Comparison of ENCODE assay signal across 24 cellular contexts in the genomic region with DNA sequence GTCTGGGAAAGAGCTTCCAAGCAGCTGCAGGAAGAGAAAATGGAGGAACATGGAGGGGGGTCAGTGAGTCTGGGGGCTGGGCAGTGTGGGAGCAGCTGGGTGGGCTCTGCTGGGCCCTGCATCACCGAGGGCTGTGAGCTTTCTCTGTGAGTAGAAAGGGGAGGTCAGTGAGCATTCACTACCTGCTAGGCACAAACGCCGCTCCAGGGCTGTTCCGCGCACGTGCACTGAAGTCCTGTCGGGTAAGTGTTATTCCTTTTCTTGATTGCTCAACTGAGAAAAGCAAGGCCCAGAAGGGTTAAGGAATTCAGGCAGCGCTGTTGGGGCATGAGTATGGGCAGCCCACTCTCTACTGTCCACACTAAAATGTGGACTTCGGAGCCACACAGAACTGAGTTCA. TPM values are rescaled to one million over a fixed set of nuclear protein-coding genes. Genes with fewer than 3 reads are reported as not detected.
DNase-seq lines count a peak whose midpoint lies in the region; ATAC-seq and TF ChIP-seq lines count a peak whose summit lies in the region.
"Had no signal": no experiment of that assay in that cellular context is flagged by ENCODE, and none has a peak within 500 bp of the region (broad histone marks: within the 10 kb centered on the region; RNA-seq: fewer than 3 reads in every experiment).

No MANE protein-coding gene starts in this region.

- no peak overlapping the region for H3K27ac ChIP-seq in CD4-positive, alpha-beta T cell (ENCODE audit: low read depth, low read length)
- H3K27ac ChIP-seq: A549; BLaER1 treated with 17β-estradiol and CSF1 and Interleukin-3, amounts not matched to agents 10 nM and 100 nM; GM23248 had no signal

- H3K9me3 ChIP-seq in CD4-positive, alpha-beta T cell (ENCODE audit: control insufficient read depth, low read length): no peaks in the 10 kb centered on the region
- H3K9me3 ChIP-seq: A549; BE2C; BLaER1 treated with 17β-estradiol and CSF1 and Interleukin-3, amounts not matched to agents 10 nM and 100 nM had no signal

- no peak for TF ChIP-seq CTCF in glutamatergic neuron (IDR thresholded peaks at IDR 0.05; ENCODE audit: partially characterized antibody, unreplicated experiment)
- no peak for TF ChIP-seq CTCF in CD4-positive, alpha-beta T cell (IDR thresholded peaks at IDR 0.05)

- H3K4me3 Mint-ChIP-seq in glutamatergic neuron (ENCODE audit: unreplicated experiment): peak overlapping the region; percentile 41
- no peak overlapping the region for H3K4me3 Mint-ChIP-seq in CD4-positive, alpha-beta T cell
- H3K4me3 Mint-ChIP-seq: CD14-positive monocyte; CD4-positive, alpha-beta memory T cell; H9 had no signal

- CTCF ChIA-PET in CD4-positive, alpha-beta T cell (lab: Charles Lee): no interaction called here

- ATAC-seq in left ventricle myocardium superior (no peak), sciatic nerve (no peak)
- no peak for ATAC-seq in CD4-positive, alpha-beta T cell (ENCODE audit: poor library complexity)
- ATAC-seq: A549, GM12878, HCT116 had no signal

- DNase-seq in cardiac septum (ENCODE audit: low spot score) (peak; percentile 53), left ventricle myocardium superior (no peak), glutamatergic neuron (no peak), posterior vena cava (ENCODE audit: low spot score) (peak; percentile 57), sciatic nerve (ENCODE audit: low spot score) (no peak), GF-D8 (lab: John Stamatoyannopoulos, UW) (no peak)
- DNase-seq in CD4-positive, alpha-beta T cell: no peak
- DNase-seq: 8988T; ACHN; AML-193; BE2C; Calu3; CD4-positive, alpha-beta memory T cell; COR-L47; DMS153; DND-41; GM23248; H9 had no signal

- POLR2A ChIA-PET in CD4-positive, alpha-beta T cell (lab: Charles Lee): no interaction called here

- peak overlapping the region; percentile 88 for H3K27ac Mint-ChIP-seq in glutamatergic neuron (ENCODE audit: unreplicated experiment)
- H3K27ac Mint-ChIP-seq in CD4-positive, alpha-beta T cell: no peak overlapping the region
- H3K27ac Mint-ChIP-seq: CD4-positive, alpha-beta memory T cell; H9 had no signal

- peaks cover 41% of the 10 kb centered on the region for H3K4me1 Mint-ChIP-seq in glutamatergic neuron (ENCODE audit: low read depth, unreplicated experiment)
- H3K4me1 Mint-ChIP-seq in CD4-positive, alpha-beta T cell (ENCODE audit: low read depth): no peaks in the 10 kb centered on the region
- H3K4me1 Mint-ChIP-seq: CD4-positive, alpha-beta memory T cell had no signal

- H3K36me3 Mint-ChIP-seq in glutamatergic neuron (ENCODE audit: unreplicated experiment): no peaks in the 10 kb centered on the region
- H3K36me3 Mint-ChIP-seq in CD4-positive, alpha-beta T cell (ENCODE audit: low read depth): no peaks in the 10 kb centered on the region
- H3K36me3 Mint-ChIP-seq: CD14-positive monocyte; CD4-positive, alpha-beta memory T cell had no signal

- intact Hi-C loops in cardiac septum (cut with DNase I) (no loop called here), left ventricle myocardium superior (cut with micrococcal nuclease) (no loop called here), posterior vena cava (cut with DNase I) (no loop called here), sciatic nerve (cut with DNase I) (no loop called here)
- intact Hi-C loops in CD4-positive, alpha-beta T cell (cut with DNase I, micrococcal nuclease): no loop called here

- H3K27me3 ChIP-seq in CD4-positive, alpha-beta T cell (ENCODE audit: control insufficient read depth, insufficient read depth, low read length): peaks cover 14% of the 10 kb centered on the region
- H3K27me3 ChIP-seq: BE2C had no signal

- peaks cover 11% of the 10 kb centered on the region for H3K9me3 Mint-ChIP-seq in glutamatergic neuron (ENCODE audit: unreplicated experiment)
- H3K9me3 Mint-ChIP-seq in CD4-positive, alpha-beta T cell: no peaks in the 10 kb centered on the region
- H3K9me3 Mint-ChIP-seq: CD14-positive monocyte; CD4-positive, alpha-beta memory T cell; H9 had no signal

- H3K27me3 Mint-ChIP-seq in glutamatergic neuron (ENCODE audit: unreplicated experiment): peaks cover 9% of the 10 kb centered on the region
- H3K27me3 Mint-ChIP-seq in CD4-positive, alpha-beta T cell: peaks cover 33% of the 10 kb centered on the region

RNA-seq across cellular contexts. Expression of a gene that starts 4.7 kb away (rescaled TPM):
- total RNA-seq in cardiac septum (not detected), left ventricle myocardium superior (not detected), glutamatergic neuron (ENCODE audit: unreplicated experiment) (45.1 TPM), posterior vena cava (not detected), sciatic nerve (not detected)
- not detected for total RNA-seq in CD4-positive, alpha-beta T cell
- total RNA-seq: Calu3; CD4-positive, alpha-beta memory T cell; GM12878; GM23248; H4 had no signal

Comparison
In these comparisons a context has a peak if more than half of its experiments do, and no peak if none do; other contexts are left out.
1. DNase-seq: peak in cardiac septum (single experiment) and posterior vena cava (single experiment); none in left ventricle myocardium superior (single experiment), glutamatergic neuron (single experiment), CD4-positive, alpha-beta T cell (0 of 10), sciatic nerve (single experiment) and GF-D8 (single experiment).
2. RNA of a gene that starts 4.7 kb away (total RNA-seq): 45.1 TPM in glutamatergic neuron (single experiment); not detected in cardiac septum (single experiment), not detected in left ventricle myocardium superior (single experiment), not detected in posterior vena cava, not detected in CD4-positive, alpha-beta T cell and not detected in sciatic nerve (single experiment); every median in the first group is over 10 times any median in the second.